Comparison of ENCODE assay signal across 23 cellular contexts in genomic region chr4:99843413-99843812, GRCh38. TPM values are rescaled to one million over a fixed set of nuclear protein-coding genes. Genes with fewer than 3 reads are reported as not detected.
"Had no signal": no experiment of that assay in that cellular context is flagged by ENCODE, and none has a peak within 500 bp of the region (broad histone marks: within the 10 kb centered on the region; RNA-seq: fewer than 3 reads in every experiment).

No MANE protein-coding gene starts in this region.

- H3K27me3 ChIP-seq: heart right ventricle, right lobe of liver, testis, uterus had no signal

- H3K27me3 Mint-ChIP-seq: activated CD4-positive, alpha-beta memory T cell treated with anti-CD3 and anti-CD28 coated beads for 36 hours; memory B cell had no signal

- H3K4me3 Mint-ChIP-seq: activated CD4-positive, alpha-beta memory T cell treated with anti-CD3 and anti-CD28 coated beads for 36 hours; memory B cell; nephron; stimulated activated effector memory CD8-positive, alpha-beta T cell treated with anti-CD3 and anti-CD28 coated beads, Interleukin-12 subunit alpha, Interleukin-12 subunit beta, amount 100 ng/mL, for 72 hours had no signal

- ATAC-seq: activated CD4-positive, CD25-positive, alpha-beta regulatory T cell treated with anti-CD3 and anti-CD28 coated beads, Interleukin-2, amount 50 U/mL, for 24 hours; heart right ventricle; left colon; right lobe of liver; stimulated activated effector memory CD8-positive, alpha-beta T cell treated with anti-CD3 and anti-CD28 coated beads, Interleukin-12 subunit alpha, Interleukin-12 subunit beta, amount 100 ng/mL, for 72 hours had no signal

- H3K36me3 ChIP-seq: right lobe of liver, uterus had no signal

- H3K9me3 ChIP-seq: heart right ventricle, right lobe of liver, testis, uterus had no signal

- H3K9me3 Mint-ChIP-seq: activated CD4-positive, alpha-beta memory T cell treated with anti-CD3 and anti-CD28 coated beads for 36 hours; memory B cell; nephron; stimulated activated effector memory CD8-positive, alpha-beta T cell treated with anti-CD3 and anti-CD28 coated beads, Interleukin-12 subunit alpha, Interleukin-12 subunit beta, amount 100 ng/mL, for 72 hours had no signal

- DNase-seq: activated CD4-positive, alpha-beta memory T cell treated with anti-CD3 and anti-CD28 coated beads for 36 hours; activated effector memory CD4-positive, alpha-beta T cell treated with anti-CD3 and anti-CD28 coated beads, Interleukin-2, amount 50 U/mL, for 16 hours; central memory CD4-positive, alpha-beta T cell; dermis blood vessel endothelial cell; effector CD8-positive, alpha-beta T cell; foreskin fibroblast; heart right ventricle; islet precursor cell; left colon; nucleus accumbens; posterior cingulate gyrus; right lobe of liver; stimulated activated CD4-positive, alpha-beta T cell treated with anti-CD3 and anti-CD28 coated beads, Interleukin-2, amount 100 ng/mL, for 24 hours; SW 1271; testis; trophoblast cell; uterus had no signal

- H3K4me3 ChIP-seq: heart right ventricle, right lobe of liver, skin epidermis, testis, uterus had no signal

- H3K27ac Mint-ChIP-seq: activated CD4-positive, alpha-beta memory T cell treated with anti-CD3 and anti-CD28 coated beads for 36 hours; memory B cell; nephron; stimulated activated effector memory CD8-positive, alpha-beta T cell treated with anti-CD3 and anti-CD28 coated beads, Interleukin-12 subunit alpha, Interleukin-12 subunit beta, amount 100 ng/mL, for 72 hours had no signal

- H3K4me1 Mint-ChIP-seq: nephron had no signal

- H3K4me1 ChIP-seq: right lobe of liver, uterus had no signal

- H3K27ac ChIP-seq: heart right ventricle, right lobe of liver, skin epidermis had no signal

RNA-seq across cellular contexts. Expression of gene DAPP1, which starts 26.8 kb away (rescaled TPM):
- total RNA-seq: dermis blood vessel endothelial cell, fibroblast of lung had no signal
- polyA plus RNA-seq: fibroblast of lung had no signal
